23 cellular contexts compared by ENCODE assay signal in the genomic region with DNA sequence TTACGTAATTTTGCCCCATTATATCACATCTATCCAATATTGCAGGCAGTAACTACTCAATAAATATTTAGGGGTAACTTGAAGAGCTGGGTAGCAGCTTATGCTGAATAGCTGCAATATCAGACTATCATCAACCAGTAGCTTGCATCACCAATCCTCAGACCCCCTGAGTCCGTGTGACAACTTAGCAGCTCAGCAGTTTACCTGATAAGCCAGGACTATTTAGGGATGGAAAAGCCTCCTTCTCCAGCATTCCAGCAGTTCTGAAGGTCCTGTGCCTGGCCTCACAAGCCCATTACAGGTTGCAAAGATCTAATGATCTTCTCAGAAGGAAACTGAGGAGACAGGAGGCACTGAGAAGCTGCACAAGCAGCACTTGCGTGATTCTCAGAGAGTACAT.
"Had no signal": no experiment of that assay in that cellular context is flagged by ENCODE, and none has a peak within 500 bp of the region (broad histone marks: within the 10 kb centered on the region; RNA-seq: fewer than 3 reads in every experiment).

No MANE protein-coding gene starts in this region.

- FAIRE-seq: HTR-8/SVneo, K562, RCC 7860 had no signal

- H3K4me2 ChIP-seq: KMS-11, SK-N-SH had no signal

- H3K27ac ChIP-seq: HL-60, KMS-11, RWPE1 had no signal

- ATAC-seq: K562 had no signal

- DNase-seq: Kasumi-1, MM.1S, MV-4-11, NCI-H1048, NCI-H1105, NCI-H1436 treated with DMSO at 0.1 percent for 48 hours, NCI-H1694, NCI-H187 treated with DMSO at 0.1 percent for 48 hours, NCI-H2029 treated with DMSO at 0.1 percent for 48 hours, NCI-H2171, NCI-H226, NCI-H446, NCI-H510A, NCI-H524 treated with DMSO at 0.1 percent for 48 hours, NCI-H774, SHP77, SK-N-SH had no signal

- H3K9ac ChIP-seq: KMS-11, SK-N-SH had no signal

- H3K9me3 ChIP-seq: SK-N-SH had no signal

- H3K4me3 ChIP-seq: K562 had no signal
